ENCODE assay signal across 6 cellular contexts in the genomic region with DNA sequence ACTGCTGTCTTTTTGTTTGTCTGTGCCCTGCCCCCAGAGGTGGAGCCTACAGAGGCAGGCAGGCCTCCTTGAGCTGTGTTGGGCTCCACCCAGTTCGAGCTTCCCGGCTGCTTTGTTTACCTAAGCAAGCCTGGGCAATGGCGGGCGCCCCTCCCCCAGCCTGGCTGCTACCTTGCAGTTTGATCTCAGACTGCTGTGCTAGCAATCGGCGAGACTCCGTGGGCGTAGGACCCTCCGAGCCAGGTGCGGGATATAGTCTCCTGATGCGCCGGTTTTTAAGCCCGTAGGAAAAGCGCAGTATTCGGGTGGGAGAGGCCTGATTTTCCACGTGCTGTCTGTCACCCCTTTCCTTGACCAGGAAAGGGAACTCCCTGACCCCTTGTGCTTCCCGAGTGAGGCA. TPM values are rescaled to one million over a fixed set of nuclear protein-coding genes. Genes with fewer than 3 reads are reported as not detected.
DNase-seq lines count a peak whose midpoint lies in the region; ATAC-seq, FAIRE-seq and TF ChIP-seq lines count a peak whose summit lies in the region.
"Not testable (repeated sequence)": the region's sequence is repeated elsewhere in the genome, so short reads cannot be mapped to it uniquely, and the experiment has no call there.

No MANE protein-coding gene starts in this region.

- H3T11ph ChIP-seq in H9 (ENCODE audit: low read length), result not testable (repeated sequence)

- not testable (repeated sequence) for H3K23ac ChIP-seq in H9 (ENCODE audit: insufficient read length, low read depth, low read length)

- not testable (repeated sequence) for TF ChIP-seq POLR2A in HepG2 (IDR thresholded peaks at IDR 0.05; ENCODE audit: insufficient read depth in 1 of 2, low read depth in 2 of 2, low read length in 2 of 2)

- H3K4me2 ChIP-seq in H9 (ENCODE audit: insufficient read depth, insufficient read length, low read length), result peak overlapping the region; percentile 12
- H3K4me2 ChIP-seq in HepG2 (ENCODE audit: low read depth, low read length), result not testable (repeated sequence)

- TF ChIP-seq RAD21 in HepG2 (CRISPR knock-in tag; IDR thresholded peaks at IDR 0.05), result not testable (repeated sequence)

- not testable (repeated sequence) for H2AK5ac ChIP-seq in H9 (ENCODE audit: insufficient read length, low read length)

- H4K20me1 ChIP-seq in H9 (ENCODE audit: control insufficient read depth, insufficient read depth, insufficient read length); HepG2 (ENCODE audit: insufficient read depth, low read length): not testable (repeated sequence)

- H4K91ac ChIP-seq in H9 (ENCODE audit: insufficient read length, low read depth, low read length), result not testable (repeated sequence)

- not testable (repeated sequence) for H3K4ac ChIP-seq in H9 (ENCODE audit: low read depth, low read length)

- not testable (repeated sequence) for H3K4me1 ChIP-seq in H9 (ENCODE audit: insufficient read depth, low read length); HepG2 (ENCODE audit: insufficient read depth, low read length)

- H3K4me1 Mint-ChIP-seq in H9 (peaks cover 9 to 19% of the 10 kb centered on the region in 2 experiments), WTC11 (peaks cover 32% of the 10 kb centered on the region)

- TF ChIP-seq CTCF in H9 (conservative IDR thresholded peaks at IDR 0.05); WTC11 (IDR thresholded peaks at IDR 0.05); HepG2 (CRISPR knock-in tag; IDR thresholded peaks at IDR 0.05): not testable (repeated sequence)

- not testable (repeated sequence) for H3K79me2 ChIP-seq in H9 (ENCODE audit: insufficient read depth, low read length); HepG2 (ENCODE audit: insufficient read depth, low read length)

- in situ Hi-C loops in HepG2 (cut with HindIII; ENCODE audit: extremely low pct_ligation_motif_present, low pct_unique_long_range_greater_than_20kb), result not testable (repeated sequence)

- H3K27ac ChIP-seq in H9 (ENCODE audit: insufficient read length, low read depth, low read length); HepG2 (ENCODE audit: extremely low read length, insufficient read depth, low read length): not testable (repeated sequence)

- not testable (repeated sequence) for H2BK20ac ChIP-seq in H9 (ENCODE audit: low read depth, low read length, poor library complexity, severe bottlenecking)

- H4K8ac ChIP-seq in H9 (replicated peaks; ENCODE audit: insufficient read length, low read depth, low read length), result not testable (repeated sequence)

- not testable (repeated sequence) for H3K27me3 Mint-ChIP-seq in H9 (ENCODE audit: low read depth); WTC11 (ENCODE audit: low read depth)

- CTCF ChIA-PET in WTC11 (lab: Charles Lee); HepG2 (lab: Yijun Ruan, JAX; ENCODE audit: low intra/inter-chr PET ratio, low total read pairs): not testable (repeated sequence)

- not testable (repeated sequence) for H3K36me3 ChIP-seq in HepG2 (replicated peaks in 1 of 2; ENCODE audit: control insufficient read depth in 1 of 2, insufficient read depth in 2 of 2, low read length in 2 of 2)

- not testable (repeated sequence) for H3K23me2 ChIP-seq in H9 (ENCODE audit: insufficient read length, low read depth, low read length, poor library complexity, severe bottlenecking)

- not testable (repeated sequence) for H2BK5ac ChIP-seq in H9 (ENCODE audit: insufficient read length, low read length)

- ATAC-seq in WTC11, HepG2: not testable (repeated sequence)

- H3K4me3 Mint-ChIP-seq in H9 (peak overlapping the region; percentile 17 to 50; a peak in 2 of 5 replicates), WTC11 (peak overlapping the region; percentile 70)

- H3K9ac ChIP-seq in H9 (ENCODE audit: extremely low read depth, insufficient read length, low read length); HepG2 (ENCODE audit: insufficient read depth, low read depth, low read length): not testable (repeated sequence)

- not testable (repeated sequence) for H3K27me3 ChIP-seq in H9 (ENCODE audit: insufficient read depth, low read length); HepG2 (ENCODE audit: control insufficient read depth in 1 of 2, insufficient read depth in 2 of 2, low read length in 2 of 2)

- H3K79me1 ChIP-seq in H9 (ENCODE audit: insufficient read depth, low read depth, low read length, poor library complexity, severe bottlenecking), result not testable (repeated sequence)

- H2AFZ ChIP-seq in H9 (ENCODE audit: low read length); HepG2 (ENCODE audit: low read length): not testable (repeated sequence)

- WGBS in H9 (ENCODE audit: extremely low coverage, insufficient read length, low lambda C conversion rate), result no CpG with 5 or more reads among the region's 17 CpGs
- WGBS in HepG2 (ENCODE audit: low lambda C conversion rate), result 65% methylated on average over 4 of the region's 17 CpGs

- TF ChIP-seq EP300 in HepG2 (IDR thresholded peaks at IDR 0.05; ENCODE audit: low read depth in 2 of 2, low read length in 2 of 2); HepG2 (CRISPR knock-in tag; IDR thresholded peaks at IDR 0.05; ENCODE audit: borderline replicate concordance): not testable (repeated sequence)

- H3K9me3 Mint-ChIP-seq in H9, result peaks cover 42 to 48% of the 10 kb centered on the region in 2 experiments
- H3K9me3 Mint-ChIP-seq in WTC11, result peaks cover 43% of the 10 kb centered on the region

- BruUV-seq in HepG2 (replicated peaks; lab: Mats Ljungman, UMichigan), result not testable (repeated sequence)

- H3K9me3 ChIP-seq in H9 (ENCODE audit: control insufficient read depth, low read depth, low read length); HepG2 (ENCODE audit: low read length): not testable (repeated sequence)

- not testable (repeated sequence) for H3K4me3 ChIP-seq in HepG2 (replicated peaks in 1 of 3; ENCODE audit: insufficient read depth in 1 of 3, low read depth in 2 of 3, low read length in 3 of 3)

- not testable (repeated sequence) for H2BK15ac ChIP-seq in H9 (ENCODE audit: low read depth, low read length)

- not testable (repeated sequence) for H2BK120ac ChIP-seq in H9 (ENCODE audit: low read depth, low read length, poor library complexity, severe bottlenecking)

- H3K36me3 Mint-ChIP-seq in H9 (ENCODE audit: insufficient read depth in 1 of 3, low read depth in 3 of 3) (peaks cover 45 to 55% (median 46%) of the 10 kb centered on the region in 3 experiments), WTC11 (peaks cover 58% of the 10 kb centered on the region)

- not testable (repeated sequence) for H2BK12ac ChIP-seq in H9 (ENCODE audit: insufficient read length, low read depth, low read length)

- FAIRE-seq in HepG2 (lab: Jason Lieb, UNC), result not testable (repeated sequence)

- DNase-seq in DMS53 treated with DMSO at 0.1 percent for 48 hours (lab: John Stamatoyannopoulos, UW; ENCODE audit: unreplicated experiment) (peak; percentile 72), NCI-H1105 treated with DMSO at 0.1 percent for 48 hours (lab: John Stamatoyannopoulos, UW) (peak; percentile 43), NCI-H748 treated with DMSO at 0.1 percent for 48 hours (lab: John Stamatoyannopoulos, UW) (peak; percentile 61), WTC11 (ENCODE audit: low spot score) (peak; percentile 79)
- not testable (repeated sequence) for DNase-seq in H9; HepG2 (ENCODE audit: low spot score)

- H3K27ac Mint-ChIP-seq in H9, result peak overlapping the region in 2 of 3 experiments; percentile 97 to 98; a peak in 6 of 7 replicates
- peak overlapping the region; percentile 98 for H3K27ac Mint-ChIP-seq in WTC11

- intact Hi-C loops in HepG2 (cut with micrococcal nuclease; ENCODE audit: unreplicated experiment), result not testable (repeated sequence)

- POLR2A ChIA-PET in WTC11 (lab: Charles Lee); HepG2 (lab: Yijun Ruan, JAX): not testable (repeated sequence)

- H3K14ac ChIP-seq in H9 (ENCODE audit: insufficient read depth, low read length), result peak overlapping the region; percentile 80; the same call in 1 of the 2 replicates

- not testable (repeated sequence) for H3K56ac ChIP-seq in H9 (ENCODE audit: insufficient read length, low read depth, low read length)

- H3K18ac ChIP-seq in H9 (ENCODE audit: insufficient read length, low read depth, low read length), result peak overlapping the region; percentile 64

- not testable (repeated sequence) for H4K5ac ChIP-seq in H9 (ENCODE audit: insufficient read length, low read depth, low read length)

TF ChIP-seq in WTC11, 78 proteins besides CTCF, POLR2A, EP300 and RAD21 (continues in another document):
- peak; percentile 65; the same call in 1 of the 2 replicates for TF ChIP-seq FOXK1 (CRISPR knock-in tag; IDR thresholded peaks at IDR 0.05)

RNA-seq across cellular contexts. Expression of gene CDK14, which starts 43.6 kb away (rescaled TPM):
- 23.9 and 24.9 TPM in 2 replicates for total RNA-seq in H9 (2021)
- 35.0 to 57.9 TPM (median 38.3 TPM) in 3 replicates for total RNA-seq in WTC11 (2021)
- total RNA-seq in HepG2 (2016; rRNA removed; fragmentation: Illumina TruSeq; extraction: Trizol), result 0.66 and 0.71 TPM in 2 replicates
- 1.3 and 1.9 TPM in 2 replicates for total RNA-seq in HepG2 (2016; cell fraction: cytosol; rRNA removed; fragmentation: Illumina TruSeq; extraction: Trizol; ENCODE audit: low read depth)
- total RNA-seq in HepG2 (2016; cell fraction: insoluble cytoplasmic fraction; rRNA removed; fragmentation: Illumina TruSeq; extraction: Trizol), result 1.0 and 1.3 TPM in 2 replicates
- 0.74 and 1.5 TPM in 2 replicates for total RNA-seq in HepG2 (2016; cell fraction: membrane; rRNA removed; fragmentation: Illumina TruSeq; extraction: Trizol)
- total RNA-seq in HepG2 (2016; cell fraction: nucleus; rRNA removed; fragmentation: Illumina TruSeq; extraction: Trizol), result 1.3 and 1.6 TPM in 2 replicates
- 0.16 and 0.26 TPM in 2 replicates for polyA plus RNA-seq in HepG2 (2011; rRNA removed)
- polyA plus RNA-seq in HepG2 (2011; cell fraction: cytosol; rRNA removed), result 0.07 and 0.14 TPM in 2 replicates
- polyA plus RNA-seq in HepG2 (2011; cell fraction: nucleus; rRNA removed), result 0.06 and 0.64 TPM in 2 replicates
- 0.27 and 0.28 TPM in 2 replicates for polyA plus RNA-seq in HepG2 (2012)
- 0.12 and 0.19 TPM in 2 replicates for polyA plus RNA-seq in HepG2 (2016; cell fraction: cytosol; fragmentation: Illumina TruSeq; extraction: Trizol; ENCODE audit: low read depth)
- polyA plus RNA-seq in HepG2 (2016; cell fraction: insoluble cytoplasmic fraction; fragmentation: Illumina TruSeq; extraction: Trizol; ENCODE audit: low read depth), result 0.29 and 1.1 TPM in 2 replicates
- 0.07 and 0.38 TPM in 2 replicates for polyA plus RNA-seq in HepG2 (2016; cell fraction: membrane; fragmentation: Illumina TruSeq; extraction: Trizol; ENCODE audit: low read depth)
- polyA plus RNA-seq in HepG2 (2016; cell fraction: nucleus; fragmentation: Illumina TruSeq; extraction: Trizol; ENCODE audit: insufficient read depth, low read depth), result 0.18 and 1.0 TPM in 2 replicates
- 0.32 and 39.9 TPM in 2 replicates for polyA minus RNA-seq in HepG2 (2011; rRNA and poly(A)+ RNA removed; ENCODE audit: low replicate concordance)
- polyA minus RNA-seq in HepG2 (2011; cell fraction: cytosol; rRNA and poly(A)+ RNA removed), result 0.09 and 0.30 TPM in 2 replicates
- polyA minus RNA-seq in HepG2 (2011; cell fraction: nucleus; rRNA and poly(A)+ RNA removed), result 3.6 and 5.2 TPM in 2 replicates
